23 cellular contexts compared by ENCODE assay signal in the genomic region with DNA sequence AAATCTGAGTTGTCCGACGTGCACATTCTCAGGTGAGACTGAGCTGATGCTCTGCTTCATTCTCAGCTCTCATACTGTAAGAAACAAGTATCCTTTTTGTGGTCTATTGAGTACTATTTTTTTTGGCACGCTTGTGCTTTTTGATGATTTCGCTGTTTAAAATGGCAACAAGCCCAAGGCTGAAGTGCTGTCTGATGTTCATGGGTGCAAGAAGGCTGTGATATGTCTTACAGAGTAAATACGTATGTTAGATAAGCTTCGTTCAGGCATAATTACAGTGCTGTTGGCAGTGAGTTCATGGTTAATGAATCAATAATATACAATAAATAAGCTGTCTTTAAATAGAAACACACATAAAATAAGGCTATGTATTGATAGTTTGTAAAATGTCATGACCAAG. TPM values are rescaled to one million over a fixed set of nuclear protein-coding genes. Genes with fewer than 3 reads are reported as not detected.
DNase-seq lines count a peak whose midpoint lies in the region; ATAC-seq and TF ChIP-seq lines count a peak whose summit lies in the region.
"Had no signal": no experiment of that assay in that cellular context is flagged by ENCODE, and none has a peak within 500 bp of the region (broad histone marks: within the 10 kb centered on the region; RNA-seq: fewer than 3 reads in every experiment).

No MANE protein-coding gene starts in this region.

- TF ChIP-seq CTCF in astrocyte of the spinal cord (IDR thresholded peaks at IDR 0.05; ENCODE audit: low read depth, low read length) = no peak

- ATAC-seq in GM19324 (IDR thresholded peaks at IDR 0.05; ENCODE audit: low FRiP score, unreplicated experiment) = no peak
- ATAC-seq: activated naive CD8-positive, alpha-beta T cell treated with anti-CD3 and anti-CD28 coated beads, Interleukin-2, amount 50 U/mL, for 24 hours; activated T-helper 17 cell treated with anti-CD3 and anti-CD28 coated beads, Interleukin-2, amount 50 U/mL, for 72 hours; PC-3; right cardiac atrium had no signal

- DNase-seq in Caki2 (ENCODE audit: low read depth) (peak; percentile 60), NCI-H1105 (lab: John Stamatoyannopoulos, UW) (peak; percentile 7), astrocyte of the spinal cord (ENCODE audit: low read depth, low spot score) (peak; percentile 84), kidney glomerular epithelial cell (lab: John Stamatoyannopoulos, UW) (peak; percentile 63), OCI-M2 (lab: John Stamatoyannopoulos, UW; ENCODE audit: unreplicated experiment) (no peak), T-helper 9 cell (no peak)
- no peak for DNase-seq in activated effector memory CD4-positive, alpha-beta T cell treated with anti-CD3 and anti-CD28 coated beads, Interleukin-2, amount 50 U/mL, for 16 hours
- DNase-seq: activated naive CD8-positive, alpha-beta T cell treated with anti-CD3 and anti-CD28 coated beads, Interleukin-2, amount 50 U/mL, for 24 hours; CD4-positive, CD25-positive, alpha-beta regulatory T cell; DND-41; endodermal cell; foreskin melanocyte; MM.1S; NCI-H1930; NCI-H524 treated with DMSO at 0.1 percent for 48 hours; occipital lobe; PC-3; right cardiac atrium; stimulated activated naive CD4-positive, alpha-beta T cell; T-helper 2 cell had no signal

- no peak overlapping the region for H3K4me3 ChIP-seq in astrocyte of the spinal cord (ENCODE audit: low read depth, low read length)
- H3K4me3 ChIP-seq: tibial nerve had no signal

- in situ Hi-C loops in Caki2 (cut with HindIII; ENCODE audit: low pct_unique_long_range_greater_than_20kb, low sequenced_read_pairs) (no loop called here), astrocyte of the spinal cord (cut with HindIII; ENCODE audit: low sequenced_read_pairs) (no loop called here)

RNA-seq across cellular contexts. Expression of a gene that starts 27.2 kb away (rescaled TPM):
- total RNA-seq in Caki2 (2014; rRNA removed; shearing (Covaris generic); ENCODE audit: low replicate concordance) = 9.5 and 11.9 TPM in 2 replicates

RNA-seq across cellular contexts. Expression of a gene that starts 45.7 kb away (rescaled TPM):
- 10.3 and 11.5 TPM in 2 replicates for total RNA-seq in Caki2 (2014; rRNA removed; shearing (Covaris generic); ENCODE audit: low replicate concordance)

Comparison
In these comparisons a context has a peak if more than half of its experiments do, and no peak if none do; other contexts are left out.
1. DNase-seq: peak in Caki2 (single experiment), NCI-H1105 (single experiment), astrocyte of the spinal cord (single experiment) and kidney glomerular epithelial cell (single experiment); none in OCI-M2 (single experiment), T-helper 9 cell (single experiment) and activated effector memory CD4-positive, alpha-beta T cell treated with anti-CD3 and anti-CD28 coated beads, Interleukin-2, amount 50 U/mL, for 16 hours (single experiment).